Comparison of ENCODE assay signal across 16 cellular contexts in genomic region chr17:61291457-61292311, GRCh38.
DNase-seq lines count a peak whose midpoint lies in the region; ATAC-seq and TF ChIP-seq lines count a peak whose summit lies in the region.
"Had no signal": no experiment of that assay in that cellular context is flagged by ENCODE, and none has a peak within 500 bp of the region (broad histone marks: within the 10 kb centered on the region; RNA-seq: fewer than 3 reads in every experiment).

No MANE protein-coding gene starts in this region.

- no peaks in the 10 kb centered on the region for H4K20me1 ChIP-seq in osteoblast (ENCODE audit: insufficient read depth, low read length)

- H3K36me3 ChIP-seq in osteoblast (ENCODE audit: insufficient read depth, low read length), result no peaks in the 10 kb centered on the region

- DNase-seq in NCI-H1092 (lab: John Stamatoyannopoulos, UW) (peak; percentile 4), fibroblast of peridontal ligament (ENCODE audit: extremely low read depth) (peak; percentile 43), osteoblast (ENCODE audit: insufficient read length, low spot score, missing footprints) (peak; percentile 34), NCI-H1436 (lab: John Stamatoyannopoulos, UW) (no peak), SIG-M5 treated with dmso at 0.1 percent for 504 hours (lab: John Stamatoyannopoulos, UW; ENCODE audit: unreplicated experiment) (no peak)
- no peak for DNase-seq in stimulated activated CD8-positive, alpha-beta memory T cell treated with anti-CD3 and anti-CD28 coated beads, Interleukin-4, amount 100 ng/mL, for 48 hours
- DNase-seq: activated naive CD8-positive, alpha-beta T cell treated with anti-CD3 and anti-CD28 coated beads, Interleukin-2, amount 10 ng/mL, durations not matched to agents 7 days and 5 days; activated T-cell treated with anti-CD3 and anti-CD28 coated beads, Interleukin-2, amount 50 U/mL, for 4 hours; effector CD8-positive, alpha-beta T cell; GF-D8; midbrain; NCI-H1105 treated with DMSO at 0.1 percent for 48 hours had no signal

- no peak for ATAC-seq in HG03378 (IDR thresholded peaks at IDR 0.05; ENCODE audit: unreplicated experiment)
- ATAC-seq: activated T-cell treated with anti-CD3 and anti-CD28 coated beads, Interleukin-2, amount 50 U/mL, for 4 hours; stimulated activated effector memory CD8-positive, alpha-beta T cell treated with anti-CD3 and anti-CD28 coated beads, Interleukin-12 subunit alpha, Interleukin-12 subunit beta, amount 100 ng/mL, for 72 hours had no signal

- no peaks in the 10 kb centered on the region for H3K9me3 ChIP-seq in osteoblast (ENCODE audit: low read depth, low read length)

- H3K27ac ChIP-seq in C4-2B (peak overlapping the region; percentile 54), osteoblast (ENCODE audit: low read depth, low read length) (no peak overlapping the region)
- H3K27ac ChIP-seq: skin epidermis had no signal

- H3K4me2 ChIP-seq in osteoblast (ENCODE audit: insufficient read depth, low read length), result no peak overlapping the region

- H3K79me2 ChIP-seq in osteoblast (ENCODE audit: insufficient read depth, low read length), result no peaks in the 10 kb centered on the region

- TF ChIP-seq CTCF in C4-2B (conservative IDR thresholded peaks at IDR 0.05), result no peak
- no peak for TF ChIP-seq CTCF in osteoblast (IDR thresholded peaks at IDR 0.05; ENCODE audit: extremely low read depth, low read depth, low read length)

- peak overlapping the region; percentile 25 for H2AFZ ChIP-seq in osteoblast (ENCODE audit: low read length)

- peaks cover 23% of the 10 kb centered on the region for H3K4me1 ChIP-seq in osteoblast (ENCODE audit: insufficient read depth, low read length)

- H3K27me3 ChIP-seq in osteoblast (ENCODE audit: insufficient read depth, low read length), result no peaks in the 10 kb centered on the region

- no peak overlapping the region for H3K4me3 ChIP-seq in osteoblast (ENCODE audit: insufficient read depth, low read length)
- H3K4me3 ChIP-seq: skin epidermis had no signal

Comparison
In these comparisons a context has a peak if more than half of its experiments do, and no peak if none do; other contexts are left out.
1. DNase-seq: peak in NCI-H1092 (single experiment), fibroblast of peridontal ligament (single experiment) and osteoblast (single experiment); none in stimulated activated CD8-positive, alpha-beta memory T cell treated with anti-CD3 and anti-CD28 coated beads, Interleukin-4, amount 100 ng/mL, for 48 hours (single experiment), NCI-H1436 (single experiment) and SIG-M5 treated with dmso at 0.1 percent for 504 hours (single experiment).